In the genomic region with DNA sequence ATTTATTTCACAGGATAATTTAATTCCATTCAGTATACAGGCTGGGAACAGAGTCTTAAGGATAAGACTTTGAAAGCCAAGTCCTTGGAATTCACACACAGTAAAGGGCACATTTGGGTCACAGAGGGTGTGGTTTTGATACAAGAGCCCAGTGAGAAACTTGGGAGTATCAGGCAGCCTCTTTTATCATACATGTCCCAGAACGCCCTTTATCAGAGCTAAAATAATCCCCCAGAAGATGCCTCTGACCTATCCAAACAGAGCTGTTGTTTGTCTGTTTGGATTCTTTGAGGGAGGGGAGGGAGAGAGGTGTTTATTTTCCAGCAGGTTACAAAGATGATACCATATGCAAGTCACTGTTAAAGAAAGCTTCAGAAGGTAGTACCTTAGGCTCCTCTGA, we compare ENCODE assay signal across 12 cellular contexts.
A peak's percentile ranks its signal among the peaks of the same experiment; 100 is the strongest.
DNase-seq lines count a peak whose midpoint lies in the region; ATAC-seq and TF ChIP-seq lines count a peak whose summit lies in the region.
"Had no signal": no experiment of that assay in that cellular context is flagged by ENCODE, and none has a peak within 500 bp of the region (broad histone marks: within the 10 kb centered on the region; RNA-seq: fewer than 3 reads in every experiment).

No MANE protein-coding gene starts in this region.

- peaks cover 3 to 35% (median 20%) of the 10 kb centered on the region in 3 donors for H3K36me3 Mint-ChIP-seq in CD8-positive, alpha-beta memory T cell
- peaks cover 3% of the 10 kb centered on the region for H3K36me3 Mint-ChIP-seq in T-helper 17 cell (ENCODE audit: low read depth)
- H3K36me3 Mint-ChIP-seq in naive thymus-derived CD8-positive, alpha-beta T cell, result peaks cover 0 to 40% (median 35%) of the 10 kb centered on the region in 3 donors

- no peak for TF ChIP-seq CTCF in heart left ventricle (IDR thresholded peaks at IDR 0.05)
- TF ChIP-seq CTCF in osteoblast (IDR thresholded peaks at IDR 0.05; ENCODE audit: extremely low read depth, low read depth, low read length), result no peak
- TF ChIP-seq CTCF in OCI-LY7 (conservative IDR thresholded peaks at IDR 0.05; ENCODE audit: low read length), result no peak

- no peak for DNase-seq in CD8-positive, alpha-beta memory T cell
- no peak for DNase-seq in T-helper 17 cell
- DNase-seq in heart left ventricle, result no peak
- peak; percentile 64 for DNase-seq in osteoblast (ENCODE audit: insufficient read length, low spot score, missing footprints)
- no peak for DNase-seq in naive thymus-derived CD8-positive, alpha-beta T cell
- DNase-seq in OCI-LY7 (ENCODE audit: low spot score), result no peak
- DNase-seq in SW480 (ENCODE audit: low spot score), result no peak
- DNase-seq in Kasumi-1 (lab: John Stamatoyannopoulos, UW), result no peak
- DNase-seq: activated CD4-positive, CD25-positive, alpha-beta regulatory T cell treated with anti-CD3 and anti-CD28 coated beads, Interleukin-2, amount 50 U/mL, for 72 hours; stimulated activated CD4-positive, alpha-beta T cell treated with anti-CD3 and anti-CD28 coated beads, Interleukin-4, amount 100 ng/mL, for 4 hours; stimulated activated naive CD4-positive, alpha-beta T cell treated with Interleukin-2 at 50 U/mL for 16 hours had no signal

- ATAC-seq in T-helper 17 cell (no peak), heart left ventricle (peak; percentile 44 to 47 (median 46))
- no peak for ATAC-seq in naive thymus-derived CD8-positive, alpha-beta T cell

- WGBS in heart left ventricle, 4 donors, result 6 to 39% (median 18%) methylated on average over 1 of the region's 1 CpG

- TF ChIP-seq POLR2A in heart left ventricle (IDR thresholded peaks at IDR 0.05), result no peak

- H3K4me3 Mint-ChIP-seq in CD8-positive, alpha-beta memory T cell, result no peak overlapping the region
- H3K4me3 Mint-ChIP-seq in T-helper 17 cell, result no peak overlapping the region
- H3K4me3 Mint-ChIP-seq in naive thymus-derived CD8-positive, alpha-beta T cell, result no peak overlapping the region

- intact Hi-C loops in heart left ventricle (cut with DNase I), result no loop called here
- intact Hi-C loops in OCI-LY7 (cut with micrococcal nuclease; ENCODE audit: unreplicated experiment), result no loop called here

- H3K9me3 Mint-ChIP-seq in CD8-positive, alpha-beta memory T cell, result no peaks in the 10 kb centered on the region
- no peaks in the 10 kb centered on the region for H3K9me3 Mint-ChIP-seq in naive thymus-derived CD8-positive, alpha-beta T cell

- H3K4me2 ChIP-seq in osteoblast (ENCODE audit: insufficient read depth, low read length) (no peak overlapping the region), OCI-LY7 (ENCODE audit: low read length) (no peak overlapping the region)
- H3K4me2 ChIP-seq: hepatocyte had no signal

- no peak overlapping the region for H3K4me3 ChIP-seq in CD8-positive, alpha-beta memory T cell (ENCODE audit: low read length)
- no peak overlapping the region for H3K4me3 ChIP-seq in heart left ventricle
- no peak overlapping the region for H3K4me3 ChIP-seq in osteoblast (ENCODE audit: insufficient read depth, low read length)
- no peak overlapping the region for H3K4me3 ChIP-seq in OCI-LY7 (ENCODE audit: low read depth, low read length, poor library complexity, severe bottlenecking)
- H3K4me3 ChIP-seq: hepatocyte had no signal

- no peaks in the 10 kb centered on the region for H3K27me3 ChIP-seq in CD8-positive, alpha-beta memory T cell (ENCODE audit: insufficient read depth, low read length, poor library complexity, severe bottlenecking)
- no peaks in the 10 kb centered on the region for H3K27me3 ChIP-seq in heart left ventricle
- H3K27me3 ChIP-seq in osteoblast (ENCODE audit: insufficient read depth, low read length), result no peaks in the 10 kb centered on the region
- H3K27me3 ChIP-seq: hepatocyte had no signal

- H2AFZ ChIP-seq in osteoblast (ENCODE audit: low read length) (no peak overlapping the region), OCI-LY7 (ENCODE audit: low read length) (no peak overlapping the region)
- H2AFZ ChIP-seq: hepatocyte had no signal

- H3K9me2 ChIP-seq in OCI-LY7 (ENCODE audit: insufficient read depth, low read length), result no peaks in the 10 kb centered on the region

- H3K27ac ChIP-seq in CD8-positive, alpha-beta memory T cell (ENCODE audit: low read depth, low read length), result no peak overlapping the region
- H3K27ac ChIP-seq in heart left ventricle (peak overlapping the region in 10 of 12 donors; percentile 34 to 92 (median 56)), osteoblast (ENCODE audit: low read depth, low read length) (peak overlapping the region; percentile 50), OCI-LY7 (ENCODE audit: low read depth, low read length, poor library complexity, severe bottlenecking) (no peak overlapping the region)
- H3K27ac ChIP-seq: hepatocyte had no signal

- H4K20me1 ChIP-seq in osteoblast (ENCODE audit: insufficient read depth, low read length) (no peaks in the 10 kb centered on the region), OCI-LY7 (ENCODE audit: insufficient read depth, low read length) (no peaks in the 10 kb centered on the region)

- H3K36me3 ChIP-seq in CD8-positive, alpha-beta memory T cell (ENCODE audit: insufficient read depth, low read length), result peaks cover 64% of the 10 kb centered on the region
- peaks cover 0 to 48% (median 13%) of the 10 kb centered on the region in 9 donors for H3K36me3 ChIP-seq in heart left ventricle
- H3K36me3 ChIP-seq in osteoblast (ENCODE audit: insufficient read depth, low read length), result no peaks in the 10 kb centered on the region
- H3K36me3 ChIP-seq in OCI-LY7 (ENCODE audit: insufficient read depth, low read length), result no peaks in the 10 kb centered on the region

- BruUV-seq in OCI-LY7 (replicated peaks; lab: Mats Ljungman, UMichigan), result no TSS peak

- no peaks in the 10 kb centered on the region for H3K9me3 ChIP-seq in CD8-positive, alpha-beta memory T cell (ENCODE audit: low read length)
- H3K9me3 ChIP-seq in T-helper 17 cell (ENCODE audit: control insufficient read depth, low read length, poor library complexity, severe bottlenecking) (no peaks in the 10 kb centered on the region), heart left ventricle (no peaks in the 10 kb centered on the region), osteoblast (ENCODE audit: low read depth, low read length) (no peaks in the 10 kb centered on the region), OCI-LY7 (ENCODE audit: low read length) (no peaks in the 10 kb centered on the region)

- CTCF ChIA-PET in CD8-positive, alpha-beta memory T cell (lab: Charles Lee), result interaction anchor here (1.0 to 1.5 kb wide), 3 partner anchors 11 to 19 kb away, joined by 3 to 4 read pairs (median 3); no protein-coding TSS in a partner anchor
- CTCF ChIA-PET in OCI-LY7 (lab: Charles Lee; ENCODE audit: unreplicated experiment), result interaction anchor here (0.7 kb wide), 1 partner anchor 8 kb away, joined by 3 read pairs; no protein-coding TSS in a partner anchor

- POLR2A ChIA-PET in CD8-positive, alpha-beta memory T cell (lab: Charles Lee), result no interaction called here
- POLR2A ChIA-PET in naive thymus-derived CD8-positive, alpha-beta T cell (lab: Charles Lee), result interaction anchor here (1.0 to 1.4 kb wide), 2 partner anchors 13 to 16 kb away, joined by 3 to 8 read pairs; no protein-coding TSS in a partner anchor
- POLR2A ChIA-PET in OCI-LY7 (lab: Charles Lee), result interaction anchor here (2.8 to 6.7 kb wide), 3 partner anchors 8 to 13 kb away, joined by 20 to 49 read pairs (median 23); no protein-coding TSS in a partner anchor

- H3K79me2 ChIP-seq in osteoblast (ENCODE audit: insufficient read depth, low read length), result no peaks in the 10 kb centered on the region
- no peaks in the 10 kb centered on the region for H3K79me2 ChIP-seq in OCI-LY7 (ENCODE audit: insufficient read depth, low read depth, low read length)
- H3K79me2 ChIP-seq: hepatocyte had no signal

- H3K27me3 Mint-ChIP-seq in CD8-positive, alpha-beta memory T cell, result peaks cover 0 to 2% of the 10 kb centered on the region in 2 donors
- H3K27me3 Mint-ChIP-seq in T-helper 17 cell, result no peaks in the 10 kb centered on the region
- H3K27me3 Mint-ChIP-seq in naive thymus-derived CD8-positive, alpha-beta T cell, result no peaks in the 10 kb centered on the region

- H3K4me1 ChIP-seq in CD8-positive, alpha-beta memory T cell (ENCODE audit: insufficient read depth, low read length), result peaks cover 38% of the 10 kb centered on the region
- H3K4me1 ChIP-seq in heart left ventricle (peaks cover 0 to 60% (median 22%) of the 10 kb centered on the region in 12 donors), osteoblast (ENCODE audit: insufficient read depth, low read length) (peaks cover 39% of the 10 kb centered on the region), OCI-LY7 (ENCODE audit: insufficient read depth, low read length, poor library complexity, severe bottlenecking) (peaks cover 33% of the 10 kb centered on the region)

- peak overlapping the region in 5 of 8 donors; percentile 48 to 87 (median 81) for H3K27ac Mint-ChIP-seq in CD8-positive, alpha-beta memory T cell
- peak overlapping the region; percentile 86 for H3K27ac Mint-ChIP-seq in T-helper 17 cell
- peak overlapping the region in 4 of 10 donors; percentile 69 to 91 (median 84) for H3K27ac Mint-ChIP-seq in naive thymus-derived CD8-positive, alpha-beta T cell

- H3K4me1 Mint-ChIP-seq in CD8-positive, alpha-beta memory T cell, result peaks cover 29 to 51% (median 35%) of the 10 kb centered on the region in 3 donors
- peaks cover 11% of the 10 kb centered on the region for H3K4me1 Mint-ChIP-seq in T-helper 17 cell
- H3K4me1 Mint-ChIP-seq in naive thymus-derived CD8-positive, alpha-beta T cell, result peaks cover 21 to 42% (median 26%) of the 10 kb centered on the region in 4 donors

Comparison
In these comparisons a context has a peak if more than half of its experiments do, and no peak if none do; other contexts are left out.
1. H3K27ac ChIP-seq: peak in heart left ventricle (10 of 12) and osteoblast (single experiment); none in CD8-positive, alpha-beta memory T cell (single experiment) and OCI-LY7 (single experiment).
2. ATAC-seq: peak in heart left ventricle (4 of 4); none in T-helper 17 cell (single experiment) and naive thymus-derived CD8-positive, alpha-beta T cell (0 of 2).